In genomic region chr1:55781944-55782482, GRCh38 we compare ENCODE assay signal across 1 cellular context.
A peak's percentile ranks its signal among the peaks of the same experiment; 100 is the strongest.
TF ChIP-seq lines count a peak whose summit lies in the region.

No MANE protein-coding gene starts in this region.

TF ChIP-seq in HEK293, 187 proteins besides CTCF, POLR2A, EP300 and RAD21 (continued from another document):
- TF ChIP-seq, protein P1, sequence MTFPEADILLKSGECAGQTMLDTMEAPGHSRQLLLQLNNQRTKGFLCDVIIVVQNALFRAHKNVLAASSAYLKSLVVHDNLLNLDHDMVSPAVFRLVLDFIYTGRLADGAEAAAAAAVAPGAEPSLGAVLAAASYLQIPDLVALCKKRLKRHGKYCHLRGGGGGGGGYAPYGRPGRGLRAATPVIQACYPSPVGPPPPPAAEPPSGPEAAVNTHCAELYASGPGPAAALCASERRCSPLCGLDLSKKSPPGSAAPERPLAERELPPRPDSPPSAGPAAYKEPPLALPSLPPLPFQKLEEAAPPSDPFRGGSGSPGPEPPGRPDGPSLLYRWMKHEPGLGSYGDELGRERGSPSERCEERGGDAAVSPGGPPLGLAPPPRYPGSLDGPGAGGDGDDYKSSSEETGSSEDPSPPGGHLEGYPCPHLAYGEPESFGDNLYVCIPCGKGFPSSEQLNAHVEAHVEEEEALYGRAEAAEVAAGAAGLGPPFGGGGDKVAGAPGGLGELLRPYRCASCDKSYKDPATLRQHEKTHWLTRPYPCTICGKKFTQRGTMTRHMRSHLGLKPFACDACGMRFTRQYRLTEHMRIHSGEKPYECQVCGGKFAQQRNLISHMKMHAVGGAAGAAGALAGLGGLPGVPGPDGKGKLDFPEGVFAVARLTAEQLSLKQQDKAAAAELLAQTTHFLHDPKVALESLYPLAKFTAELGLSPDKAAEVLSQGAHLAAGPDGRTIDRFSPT (tag by site-specific recombination; IDR thresholded peaks at IDR 0.05), result peak; percentile 82
- TF ChIP-seq ZNF292 (tag by site-specific recombination; IDR thresholded peaks at IDR 0.05; ENCODE audit: borderline replicate concordance, low read depth), result no peak
- no peak for TF ChIP-seq GLIS2 (tag by site-specific recombination; IDR thresholded peaks at IDR 0.05)
- TF ChIP-seq, protein P2, sequence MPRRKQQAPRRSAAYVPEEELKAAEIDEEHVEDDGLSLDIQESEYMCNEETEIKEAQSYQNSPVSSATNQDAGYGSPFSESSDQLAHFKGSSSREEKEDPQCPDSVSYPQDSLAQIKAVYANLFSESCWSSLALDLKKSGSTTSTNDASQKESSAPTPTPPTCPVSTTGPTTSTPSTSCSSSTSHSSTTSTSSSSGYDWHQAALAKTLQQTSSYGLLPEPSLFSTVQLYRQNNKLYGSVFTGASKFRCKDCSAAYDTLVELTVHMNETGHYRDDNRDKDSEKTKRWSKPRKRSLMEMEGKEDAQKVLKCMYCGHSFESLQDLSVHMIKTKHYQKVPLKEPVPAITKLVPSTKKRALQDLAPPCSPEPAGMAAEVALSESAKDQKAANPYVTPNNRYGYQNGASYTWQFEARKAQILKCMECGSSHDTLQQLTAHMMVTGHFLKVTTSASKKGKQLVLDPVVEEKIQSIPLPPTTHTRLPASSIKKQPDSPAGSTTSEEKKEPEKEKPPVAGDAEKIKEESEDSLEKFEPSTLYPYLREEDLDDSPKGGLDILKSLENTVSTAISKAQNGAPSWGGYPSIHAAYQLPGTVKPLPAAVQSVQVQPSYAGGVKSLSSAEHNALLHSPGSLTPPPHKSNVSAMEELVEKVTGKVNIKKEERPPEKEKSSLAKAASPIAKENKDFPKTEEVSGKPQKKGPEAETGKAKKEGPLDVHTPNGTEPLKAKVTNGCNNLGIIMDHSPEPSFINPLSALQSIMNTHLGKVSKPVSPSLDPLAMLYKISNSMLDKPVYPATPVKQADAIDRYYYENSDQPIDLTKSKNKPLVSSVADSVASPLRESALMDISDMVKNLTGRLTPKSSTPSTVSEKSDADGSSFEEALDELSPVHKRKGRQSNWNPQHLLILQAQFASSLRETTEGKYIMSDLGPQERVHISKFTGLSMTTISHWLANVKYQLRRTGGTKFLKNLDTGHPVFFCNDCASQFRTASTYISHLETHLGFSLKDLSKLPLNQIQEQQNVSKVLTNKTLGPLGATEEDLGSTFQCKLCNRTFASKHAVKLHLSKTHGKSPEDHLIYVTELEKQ (tag by site-specific recombination; IDR thresholded peaks at IDR 0.05; ENCODE audit: borderline replicate concordance), result peak; percentile 72; the same call in 1 of the 2 replicates
- TF ChIP-seq, protein P3, sequence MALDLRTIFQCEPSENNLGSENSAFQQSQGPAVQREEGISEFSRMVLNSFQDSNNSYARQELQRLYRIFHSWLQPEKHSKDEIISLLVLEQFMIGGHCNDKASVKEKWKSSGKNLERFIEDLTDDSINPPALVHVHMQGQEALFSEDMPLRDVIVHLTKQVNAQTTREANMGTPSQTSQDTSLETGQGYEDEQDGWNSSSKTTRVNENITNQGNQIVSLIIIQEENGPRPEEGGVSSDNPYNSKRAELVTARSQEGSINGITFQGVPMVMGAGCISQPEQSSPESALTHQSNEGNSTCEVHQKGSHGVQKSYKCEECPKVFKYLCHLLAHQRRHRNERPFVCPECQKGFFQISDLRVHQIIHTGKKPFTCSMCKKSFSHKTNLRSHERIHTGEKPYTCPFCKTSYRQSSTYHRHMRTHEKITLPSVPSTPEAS (tag by site-specific recombination; IDR thresholded peaks at IDR 0.05), result no peak
- no peak for TF ChIP-seq ZNF174 (tag by site-specific recombination; IDR thresholded peaks at IDR 0.05)
- TF ChIP-seq ZNF324 (tag by site-specific recombination; IDR thresholded peaks at IDR 0.05), result no peak
- TF ChIP-seq YY2 (tag by site-specific recombination; IDR thresholded peaks at IDR 0.05), result no peak
- TF ChIP-seq ZNF768 (tag by site-specific recombination; IDR thresholded peaks at IDR 0.05), result no peak
- TF ChIP-seq ZNF449 (tag by site-specific recombination; IDR thresholded peaks at IDR 0.05), result no peak
- TF ChIP-seq, protein P4, sequence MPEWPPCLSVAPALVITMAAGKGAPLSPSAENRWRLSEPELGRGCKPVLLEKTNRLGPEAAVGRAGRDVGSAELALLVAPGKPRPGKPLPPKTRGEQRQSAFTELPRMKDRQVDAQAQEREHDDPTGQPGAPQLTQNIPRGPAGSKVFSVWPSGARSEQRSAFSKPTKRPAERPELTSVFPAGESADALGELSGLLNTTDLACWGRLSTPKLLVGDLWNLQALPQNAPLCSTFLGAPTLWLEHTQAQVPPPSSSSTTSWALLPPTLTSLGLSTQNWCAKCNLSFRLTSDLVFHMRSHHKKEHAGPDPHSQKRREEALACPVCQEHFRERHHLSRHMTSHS (tag by site-specific recombination; IDR thresholded peaks at IDR 0.05), result no peak
- TF ChIP-seq ZNF560 (tag by site-specific recombination; IDR thresholded peaks at IDR 0.05; ENCODE audit: borderline replicate concordance), result no peak
- 0 out of 2 replicates have a peak, but pooled peaks have one; percentile 47 for TF ChIP-seq ZNF10 (tag by site-specific recombination; IDR thresholded peaks at IDR 0.05)
- no peak for TF ChIP-seq ZNF280C (tag by site-specific recombination; IDR thresholded peaks at IDR 0.05)
- peak; percentile 24; the same call in 1 of the 2 replicates for TF ChIP-seq ZNF394 (tag by site-specific recombination; IDR thresholded peaks at IDR 0.05; ENCODE audit: borderline replicate concordance)
- TF ChIP-seq, protein P5, sequence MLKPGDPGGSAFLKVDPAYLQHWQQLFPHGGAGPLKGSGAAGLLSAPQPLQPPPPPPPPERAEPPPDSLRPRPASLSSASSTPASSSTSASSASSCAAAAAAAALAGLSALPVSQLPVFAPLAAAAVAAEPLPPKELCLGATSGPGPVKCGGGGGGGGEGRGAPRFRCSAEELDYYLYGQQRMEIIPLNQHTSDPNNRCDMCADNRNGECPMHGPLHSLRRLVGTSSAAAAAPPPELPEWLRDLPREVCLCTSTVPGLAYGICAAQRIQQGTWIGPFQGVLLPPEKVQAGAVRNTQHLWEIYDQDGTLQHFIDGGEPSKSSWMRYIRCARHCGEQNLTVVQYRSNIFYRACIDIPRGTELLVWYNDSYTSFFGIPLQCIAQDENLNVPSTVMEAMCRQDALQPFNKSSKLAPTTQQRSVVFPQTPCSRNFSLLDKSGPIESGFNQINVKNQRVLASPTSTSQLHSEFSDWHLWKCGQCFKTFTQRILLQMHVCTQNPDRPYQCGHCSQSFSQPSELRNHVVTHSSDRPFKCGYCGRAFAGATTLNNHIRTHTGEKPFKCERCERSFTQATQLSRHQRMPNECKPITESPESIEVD (tag by site-specific recombination; IDR thresholded peaks at IDR 0.05), result no peak
- no peak for TF ChIP-seq ZNF341 (tag by site-specific recombination; IDR thresholded peaks at IDR 0.05; ENCODE audit: low read depth)
- no peak for TF ChIP-seq INSM2 (tag by site-specific recombination; IDR thresholded peaks at IDR 0.05)
- peak; percentile 34; the same call in 1 of the 2 replicates for TF ChIP-seq TRIM28 (IDR thresholded peaks at IDR 0.05; ENCODE audit: borderline replicate concordance, low read length)
- TF ChIP-seq, protein P6, sequence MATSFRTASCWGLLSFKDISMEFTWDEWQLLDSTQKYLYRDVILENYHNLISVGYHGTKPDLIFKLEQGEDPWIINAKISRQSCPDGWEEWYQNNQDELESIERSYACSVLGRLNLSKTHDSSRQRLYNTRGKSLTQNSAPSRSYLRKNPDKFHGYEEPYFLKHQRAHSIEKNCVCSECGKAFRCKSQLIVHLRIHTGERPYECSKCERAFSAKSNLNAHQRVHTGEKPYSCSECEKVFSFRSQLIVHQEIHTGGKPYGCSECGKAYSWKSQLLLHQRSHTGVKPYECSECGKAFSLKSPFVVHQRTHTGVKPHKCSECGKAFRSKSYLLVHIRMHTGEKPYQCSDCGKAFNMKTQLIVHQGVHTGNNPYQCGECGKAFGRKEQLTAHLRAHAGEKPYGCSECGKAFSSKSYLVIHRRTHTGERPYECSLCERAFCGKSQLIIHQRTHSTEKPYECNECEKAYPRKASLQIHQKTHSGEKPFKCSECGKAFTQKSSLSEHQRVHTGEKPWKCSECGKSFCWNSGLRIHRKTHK (tag by site-specific recombination; IDR thresholded peaks at IDR 0.05), result peak; percentile 19; the same call in 1 of the 2 replicates
- TF ChIP-seq ZNF311 (tag by site-specific recombination; IDR thresholded peaks at IDR 0.05; ENCODE audit: borderline replicate concordance), result no peak
- TF ChIP-seq ZNF610 (tag by site-specific recombination; IDR thresholded peaks at IDR 0.05; ENCODE audit: borderline replicate concordance), result no peak
